In genomic region chr2:200476836-200477235, GRCh38 we compare ENCODE assay signal across 1 cellular context.
TF ChIP-seq lines count a peak whose summit lies in the region.

No MANE protein-coding gene starts in this region.

TF ChIP-seq in IMR-90, 13 proteins besides CTCF, POLR2A, EP300 and RAD21:
- no peak for TF ChIP-seq MAFK (IDR thresholded peaks at IDR 0.05; ENCODE audit: low read depth, low read length)
